11 cellular contexts compared by ENCODE assay signal in the genomic region with DNA sequence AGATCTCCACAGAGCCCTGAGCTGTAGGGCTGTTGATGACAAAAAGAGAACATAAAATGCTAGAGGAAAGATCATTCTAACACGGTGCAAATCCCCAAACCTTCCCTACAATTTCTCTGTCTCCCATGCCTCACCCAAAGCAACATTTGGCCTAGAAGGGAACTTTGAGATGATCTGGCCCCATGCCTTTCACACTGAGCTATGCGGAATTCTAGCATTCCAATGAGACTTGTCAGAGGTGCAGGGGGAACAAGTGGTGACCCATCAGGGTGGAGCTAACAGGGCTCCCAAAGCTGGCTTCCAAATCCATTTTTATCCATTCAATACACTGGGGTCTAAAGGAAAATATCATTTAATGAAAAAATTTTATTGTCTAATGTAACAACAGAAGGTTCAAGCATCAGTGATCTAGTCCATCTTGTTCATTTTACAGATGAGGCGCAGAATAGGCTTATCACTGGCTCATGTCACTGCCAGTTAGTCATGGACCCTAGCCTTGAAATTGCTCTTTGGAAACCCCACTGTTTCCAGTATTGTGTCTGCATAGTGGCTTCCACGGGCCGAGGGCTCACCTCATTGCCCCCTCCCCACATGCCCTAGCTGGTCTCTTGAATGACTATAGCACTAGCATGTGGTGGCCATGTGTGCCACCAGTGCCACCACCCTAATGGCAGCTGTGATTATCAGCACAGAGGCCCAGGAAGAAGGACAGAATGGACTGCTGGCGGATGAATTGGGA.
DNase-seq lines count a peak whose midpoint lies in the region; ATAC-seq and TF ChIP-seq lines count a peak whose summit lies in the region.
"Had no signal": no experiment of that assay in that cellular context is flagged by ENCODE, and none has a peak within 500 bp of the region (broad histone marks: within the 10 kb centered on the region; RNA-seq: fewer than 3 reads in every experiment).

No MANE protein-coding gene starts in this region.

- CTCF ChIA-PET in Calu3 (lab: Charles Lee): no interaction called here

- H3K27ac Mint-ChIP-seq in activated T-cell treated with anti-CD3 and anti-CD28 coated beads, Interleukin-2, amount 50 U/mL, for 24 hours: no peak overlapping the region
- H3K27ac Mint-ChIP-seq in Calu3 (ENCODE audit: unreplicated experiment): no peak overlapping the region
- H3K27ac Mint-ChIP-seq: activated B cell treated with CpG ODN at 0.5 μM for 24 hours, naive B cell had no signal

- BruUV-seq in Calu3 (replicated peaks; lab: Mats Ljungman, UMichigan): no TSS peak

- peaks cover 6% of the 10 kb centered on the region for H3K9me3 Mint-ChIP-seq in activated T-cell treated with anti-CD3 and anti-CD28 coated beads, Interleukin-2, amount 50 U/mL, for 24 hours
- H3K9me3 Mint-ChIP-seq in Calu3 (ENCODE audit: low read depth, unreplicated experiment): peaks cover 16% of the 10 kb centered on the region
- H3K9me3 Mint-ChIP-seq: activated B cell treated with CpG ODN at 0.5 μM for 24 hours had no signal

- WGBS in adipose tissue, 3 donors: 80 to 89% (median 85%) methylated on average over 6 of the region's 6 CpGs

- H3K9me3 ChIP-seq in skeletal muscle satellite cell (replicated peaks; ENCODE audit: low read length): no peaks in the 10 kb centered on the region

- peak overlapping the region; percentile 58 for H3K4me3 ChIP-seq in skeletal muscle satellite cell (ENCODE audit: low read length)

- no peak for TF ChIP-seq CTCF in Calu3 (IDR thresholded peaks at IDR 0.05; ENCODE audit: unreplicated experiment)

- H3K36me3 Mint-ChIP-seq in activated T-cell treated with anti-CD3 and anti-CD28 coated beads, Interleukin-2, amount 50 U/mL, for 24 hours (ENCODE audit: low read depth): no peaks in the 10 kb centered on the region
- no peaks in the 10 kb centered on the region for H3K36me3 Mint-ChIP-seq in Calu3 (ENCODE audit: insufficient read depth, unreplicated experiment)
- H3K36me3 Mint-ChIP-seq: naive B cell had no signal

- H3K4me1 Mint-ChIP-seq in activated T-cell treated with anti-CD3 and anti-CD28 coated beads, Interleukin-2, amount 50 U/mL, for 24 hours (ENCODE audit: low read depth): no peaks in the 10 kb centered on the region
- H3K4me1 Mint-ChIP-seq in Calu3 (ENCODE audit: low read depth, unreplicated experiment): no peaks in the 10 kb centered on the region
- H3K4me1 Mint-ChIP-seq: activated B cell treated with CpG ODN at 0.5 μM for 24 hours, naive B cell had no signal

- peak overlapping the region; percentile 78 for H3K4me2 ChIP-seq in skeletal muscle satellite cell (ENCODE audit: low read length)

- peak; percentile 64 to 83 for ATAC-seq in left cardiac atrium

- intact Hi-C loops in left cardiac atrium (cut with DNase I) (loop anchor here (5.0 to 10.0 kb wide), 3 partner anchors 35 to 342 kb away; no protein-coding TSS in a partner anchor), Calu3 (cut with micrococcal nuclease; ENCODE audit: unreplicated experiment) (no loop called here)

- peak; percentile 40 for DNase-seq in H4 (ENCODE audit: low spot score)
- DNase-seq in left cardiac atrium: peak; percentile 48
- DNase-seq in activated T-cell treated with anti-CD3 and anti-CD28 coated beads, Interleukin-2, amount 50 U/mL, for 24 hours: no peak
- no peak for DNase-seq in Calu3
- DNase-seq in effector CD4-positive, alpha-beta T cell: no peak
- DNase-seq in NCI-H2227 (lab: John Stamatoyannopoulos, UW; ENCODE audit: unreplicated experiment): no peak
- DNase-seq: activated B cell treated with CpG ODN at 0.5 μM for 24 hours; central memory CD4-positive, alpha-beta T cell; naive B cell had no signal

- H3K27me3 ChIP-seq in skeletal muscle satellite cell (ENCODE audit: control insufficient read depth, insufficient read depth, low read length): no peaks in the 10 kb centered on the region

- peak overlapping the region; percentile 69 for H3K9ac ChIP-seq in skeletal muscle satellite cell (ENCODE audit: low read depth, low read length)

- H3K36me3 ChIP-seq in skeletal muscle satellite cell (ENCODE audit: insufficient read depth, low read length): no peaks in the 10 kb centered on the region

- H3K4me3 Mint-ChIP-seq in activated T-cell treated with anti-CD3 and anti-CD28 coated beads, Interleukin-2, amount 50 U/mL, for 24 hours: no peak overlapping the region
- H3K4me3 Mint-ChIP-seq in Calu3 (ENCODE audit: low read depth, unreplicated experiment): no peak overlapping the region
- H3K4me3 Mint-ChIP-seq: activated B cell treated with CpG ODN at 0.5 μM for 24 hours, naive B cell had no signal

- H3K27me3 Mint-ChIP-seq in activated T-cell treated with anti-CD3 and anti-CD28 coated beads, Interleukin-2, amount 50 U/mL, for 24 hours: no peaks in the 10 kb centered on the region
- no peaks in the 10 kb centered on the region for H3K27me3 Mint-ChIP-seq in Calu3 (ENCODE audit: unreplicated experiment)
- H3K27me3 Mint-ChIP-seq: activated B cell treated with CpG ODN at 0.5 μM for 24 hours had no signal

- peak overlapping the region; percentile 2 for H3K27ac ChIP-seq in adipose tissue (ENCODE audit: low read depth, low read length)

- H3K4me1 ChIP-seq in skeletal muscle satellite cell (ENCODE audit: control insufficient read depth, insufficient read depth, low read length): peaks cover 54% of the 10 kb centered on the region

Comparison
In these comparisons a context has a peak if more than half of its experiments do, and no peak if none do; other contexts are left out.
1. DNase-seq: peak in H4 (single experiment) and left cardiac atrium (single experiment); none in activated T-cell treated with anti-CD3 and anti-CD28 coated beads, Interleukin-2, amount 50 U/mL, for 24 hours (single experiment), Calu3 (single experiment), effector CD4-positive, alpha-beta T cell (single experiment) and NCI-H2227 (single experiment).